30 cellular contexts compared by ENCODE assay signal in genomic region chr3:108280476-108280875, GRCh38. TPM values are rescaled to one million over a fixed set of nuclear protein-coding genes. Genes with fewer than 3 reads are reported as not detected.
DNase-seq lines count a peak whose midpoint lies in the region; ATAC-seq, FAIRE-seq and TF ChIP-seq lines count a peak whose summit lies in the region.
"Had no signal": no experiment of that assay in that cellular context is flagged by ENCODE, and none has a peak within 500 bp of the region (broad histone marks: within the 10 kb centered on the region; RNA-seq: fewer than 3 reads in every experiment).

No MANE protein-coding gene starts in this region.

- dilution Hi-C loops in keratinocyte (cut with MboI; ENCODE audit: extremely low pct_ligation_motif_present, low sequenced_read_pairs) = no loop called here

- no peaks in the 10 kb centered on the region for H3K4me1 ChIP-seq in keratinocyte (ENCODE audit: control insufficient read depth, extremely low read depth, insufficient read depth, low read length)
- peaks cover 15% of the 10 kb centered on the region for H3K4me1 ChIP-seq in mucosa of descending colon (ENCODE audit: low read depth)
- H3K4me1 ChIP-seq: BE2C, BLaER1 had no signal

- TF ChIP-seq CTCF in bronchial epithelial cell (IDR thresholded peaks at IDR 0.05; ENCODE audit: insufficient read depth, low read length, severe bottlenecking) = no peak
- TF ChIP-seq CTCF in keratinocyte (optimal IDR thresholded peaks at IDR 0.05 in 1 of 3, IDR thresholded peaks at IDR 0.05 in 1 of 3, conservative IDR thresholded peaks at IDR 0.05 in 1 of 3; ENCODE audit: extremely low read depth in 1 of 3, insufficient read depth in 2 of 3, low read length in 3 of 3) = no peak
- no peak for TF ChIP-seq CTCF in mucosa of descending colon (IDR thresholded peaks at IDR 0.05)
- TF ChIP-seq CTCF in lower leg skin (IDR thresholded peaks at IDR 0.05) = no peak

- intact Hi-C loops in mucosa of descending colon (cut with DNase I, micrococcal nuclease) (no loop called here), cardiac septum (cut with DNase I) (no loop called here), lower leg skin (cut with DNase I; ENCODE audit: low total_unique reads) (no loop called here)

- no peak overlapping the region for H3K27ac ChIP-seq in keratinocyte (ENCODE audit: control insufficient read depth, insufficient read depth, low read length)
- H3K27ac ChIP-seq: BLaER1 had no signal

- no peak overlapping the region for H3K9ac ChIP-seq in keratinocyte (ENCODE audit: control insufficient read depth, extremely low read depth, insufficient read depth, low read length)
- H3K9ac ChIP-seq: BLaER1 had no signal

- H3K4me3 ChIP-seq in bronchial epithelial cell (ENCODE audit: low read depth, low read length) (no peak overlapping the region), keratinocyte (ENCODE audit: control insufficient read depth in 2 of 3, extremely low read depth in 1 of 3, insufficient read depth in 2 of 3, low read depth in 1 of 3, low read length in 3 of 3) (no peak overlapping the region), mucosa of descending colon (no peak overlapping the region), lower leg skin (ENCODE audit: low read depth, poor library complexity, severe bottlenecking) (no peak overlapping the region)
- H3K4me3 ChIP-seq: BLaER1, GM12878 had no signal

- no peaks in the 10 kb centered on the region for H3K9me1 ChIP-seq in keratinocyte (ENCODE audit: control insufficient read depth, extremely low read depth, insufficient read depth, low read length)

- no peaks in the 10 kb centered on the region for H3K79me2 ChIP-seq in keratinocyte (ENCODE audit: control insufficient read depth, insufficient read depth, low read length)

- TF ChIP-seq POLR2A in lower leg skin (IDR thresholded peaks at IDR 0.05) = no peak

- peaks cover 2% of the 10 kb centered on the region for H3K9me3 ChIP-seq in keratinocyte (ENCODE audit: control insufficient read depth, low read depth, low read length)
- peaks cover 16% of the 10 kb centered on the region for H3K9me3 ChIP-seq in mucosa of descending colon
- H3K9me3 ChIP-seq: BE2C had no signal

- H3K36me3 ChIP-seq in bronchial epithelial cell (ENCODE audit: control insufficient read depth, insufficient read depth, low read length) = no peaks in the 10 kb centered on the region
- no peaks in the 10 kb centered on the region for H3K36me3 ChIP-seq in keratinocyte (ENCODE audit: control insufficient read depth in 2 of 2, extremely low read depth in 1 of 2, insufficient read depth in 2 of 2, low read length in 2 of 2)
- H3K36me3 ChIP-seq in mucosa of descending colon (ENCODE audit: low read depth) = no peaks in the 10 kb centered on the region
- H3K36me3 ChIP-seq: BE2C, BLaER1 had no signal

- FAIRE-seq in bronchial epithelial cell (lab: Jason Lieb, UNC) (peak; percentile 81), keratinocyte (lab: Jason Lieb, UNC) (peak; percentile 36)
- FAIRE-seq: A204.1, GM12878, GM19239 had no signal

- H3K4me2 ChIP-seq in keratinocyte (ENCODE audit: control insufficient read depth, extremely low read depth, insufficient read depth, low read depth, low read length) = no peak overlapping the region
- H3K4me2 ChIP-seq: BLaER1 had no signal

- no peaks in the 10 kb centered on the region for H4K20me1 ChIP-seq in keratinocyte (ENCODE audit: control insufficient read depth, extremely low read depth, insufficient read depth, low read length)
- H4K20me1 ChIP-seq: BLaER1 had no signal

- no peaks in the 10 kb centered on the region for H3K27me3 ChIP-seq in bronchial epithelial cell (ENCODE audit: control insufficient read depth, insufficient read depth, low read length)
- H3K27me3 ChIP-seq in keratinocyte (ENCODE audit: control insufficient read depth, extremely low read depth, insufficient read depth, low read length) = no peaks in the 10 kb centered on the region
- H3K27me3 ChIP-seq: BE2C, BLaER1 had no signal

- DNase-seq in bronchial epithelial cell (ENCODE audit: low read depth) (no peak), keratinocyte (ENCODE audit: low read depth, low spot score) (no peak), mucosa of descending colon (no peak), NCI-H510A (lab: John Stamatoyannopoulos, UW) (no peak), cardiac septum (ENCODE audit: low spot score) (no peak), lower leg skin (ENCODE audit: low spot score in 2 of 2) (no peak)
- DNase-seq: 8988T; ACHN; BE2C; C1 segment of cervical spinal cord; CD4-positive, alpha-beta memory T cell; CD4-positive, CD25-positive, alpha-beta regulatory T cell; CD8-positive, alpha-beta memory T cell; COR-L47; DMS 273 treated with DMSO at 0.1 percent for 48 hours; DMS153; DMS53; DMS79; DND-41; EL; GDM1 had no signal

- peak; percentile 80 for ATAC-seq in mucosa of descending colon
- no peak for ATAC-seq in HG02798 (IDR thresholded peaks at IDR 0.05; ENCODE audit: poor library complexity, unreplicated experiment)
- ATAC-seq: GM12878 had no signal

- H2AFZ ChIP-seq in keratinocyte (ENCODE audit: control insufficient read depth, low read length) = no peak overlapping the region

RNA-seq across cellular contexts. Expression of gene HHLA2, which starts 15.9 kb away (rescaled TPM):
- total RNA-seq in bronchial epithelial cell (not detected in 2 replicates), mucosa of descending colon (100 to 1,000 TPM in 2 of 3 donors, 10 to 100 TPM in 1; 98.2 to 276 (median 169) TPM), cardiac septum (not detected), lower leg skin (not detected)
- polyA plus RNA-seq in keratinocyte = not detected in 3 replicates
- polyA plus RNA-seq in keratinocyte (2011; ENCODE audit: low read depth) = not detected
- not detected in 2 replicates for polyA plus RNA-seq in keratinocyte (2011; cell fraction: cytosol; rRNA removed)
- polyA plus RNA-seq in keratinocyte (2011; cell fraction: nucleus; rRNA removed) = not detected in 2 replicates
- not detected in 2 replicates for polyA plus RNA-seq in keratinocyte (2012; ENCODE audit: low replicate concordance)
- not detected in 3 replicates for polyA minus RNA-seq in keratinocyte
- polyA minus RNA-seq in keratinocyte (2011; cell fraction: cytosol; rRNA and poly(A)+ RNA removed) = not detected
- polyA minus RNA-seq in keratinocyte (2011; cell fraction: nucleus; rRNA and poly(A)+ RNA removed) = not detected in 2 replicates
- total RNA-seq: A673, Daoy, G401 had no signal
- polyA plus RNA-seq: AG04450; CD4-positive, alpha-beta memory T cell; CD4-positive, CD25-positive, alpha-beta regulatory T cell had no signal

RNA-seq across cellular contexts. Expression of gene IFT57, which starts 58.3 kb away (rescaled TPM):
- 17.6 and 35.1 TPM in 2 replicates for total RNA-seq in bronchial epithelial cell
- polyA plus RNA-seq in keratinocyte = 31.7 to 47.6 TPM (median 33.5 TPM) in 3 replicates
- polyA plus RNA-seq in keratinocyte (2011; ENCODE audit: low read depth) = 24.2 TPM
- polyA plus RNA-seq in keratinocyte (2011; cell fraction: cytosol; rRNA removed) = 29.8 and 30.9 TPM in 2 replicates
- polyA plus RNA-seq in keratinocyte (2011; cell fraction: nucleus; rRNA removed) = 18.0 and 20.4 TPM in 2 replicates
- 12.1 and 28.3 TPM in 2 replicates for polyA plus RNA-seq in keratinocyte (2012; ENCODE audit: low replicate concordance)
- polyA minus RNA-seq in keratinocyte = 6.2 to 33.7 TPM (median 15.2 TPM) in 3 replicates
- 37.2 TPM for polyA minus RNA-seq in keratinocyte (2011; cell fraction: cytosol; rRNA and poly(A)+ RNA removed)
- polyA minus RNA-seq in keratinocyte (2011; cell fraction: nucleus; rRNA and poly(A)+ RNA removed) = 10.4 and 13.0 TPM in 2 replicates
- 10 to 100 TPM; 45.4 to 62.9 (median 50.9) TPM for total RNA-seq in mucosa of descending colon
- total RNA-seq in cardiac septum = 23.1 TPM
- total RNA-seq in lower leg skin = 10 to 100 TPM; 22.4 to 35.8 (median 28.1) TPM

Comparison
In these comparisons a context has a peak if more than half of its experiments do, and no peak if none do; other contexts are left out.
1. RNA of gene HHLA2, which starts 15.9 kb away (total RNA-seq): 98.2 to 276 TPM in mucosa of descending colon; not detected in bronchial epithelial cell, not detected in cardiac septum (single experiment) and not detected in lower leg skin; every median in the first group is over 10 times any median in the second.